Comparison of ENCODE assay signal across 24 cellular contexts in the genomic region with DNA sequence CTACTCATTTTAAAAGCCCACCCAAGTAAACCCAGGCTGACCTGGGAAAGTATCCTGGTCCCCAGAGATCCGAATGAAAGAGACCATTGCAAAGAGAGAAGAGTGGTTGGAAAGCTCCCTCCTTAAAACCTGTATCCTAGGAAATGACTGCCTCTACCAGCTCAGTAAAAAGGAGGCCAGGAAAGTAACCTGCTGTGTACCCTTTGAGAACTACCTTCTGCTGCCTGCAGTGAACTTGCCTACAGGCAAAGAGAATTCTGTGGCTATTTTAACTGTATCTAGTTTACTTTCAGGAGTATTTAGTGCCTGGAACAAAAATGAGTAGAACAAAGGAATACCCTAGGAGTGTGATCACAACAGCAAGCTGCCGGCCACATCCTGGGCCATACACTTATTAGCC.
"Had no signal": no experiment of that assay in that cellular context is flagged by ENCODE, and none has a peak within 500 bp of the region (broad histone marks: within the 10 kb centered on the region; RNA-seq: fewer than 3 reads in every experiment).

No MANE protein-coding gene starts in this region.

- H3K27me3 Mint-ChIP-seq: activated naive CD8-positive, alpha-beta T cell treated with anti-CD3 and anti-CD28 coated beads for 36 hours; stimulated activated naive B cell treated with anti-CD40 and anti-IgM and Interleukin-4, amounts not matched to agents 10 μg/mL and 1 μg/mL and 100 μg/mL, for 72 hours; type B pancreatic cell had no signal

- H3K4me3 ChIP-seq: gastroesophageal sphincter, sigmoid colon, testis, vagina had no signal

- H3K9me3 Mint-ChIP-seq: nephron; stimulated activated naive B cell treated with anti-CD40 and anti-IgM and Interleukin-4, amounts not matched to agents 10 μg/mL and 1 μg/mL and 100 μg/mL, for 72 hours; type B pancreatic cell had no signal

- H3K36me3 ChIP-seq: gastroesophageal sphincter, sigmoid colon, vagina had no signal

- DNase-seq: activated CD8-positive, alpha-beta memory T cell treated with anti-CD3 and anti-CD28 coated beads, Interleukin-2, amount 50 U/mL, for 48 hours; activated naive CD4-positive, alpha-beta T cell treated with Interleukin-2 at 50 U/mL for 16 hours; activated naive CD8-positive, alpha-beta T cell treated with anti-CD3 and anti-CD28 coated beads for 36 hours; activated T-cell treated with anti-CD3 and anti-CD28 coated beads, Interleukin-2, amount 50 U/mL, for 4 hours; cerebellar nuclear complex; cortex of kidney; head of caudate nucleus; kidney glomerular epithelial cell; left ventricle myocardium superior; mammary epithelial cell; occipital lobe; sigmoid colon; stimulated activated CD4-positive, alpha-beta T cell treated with anti-CD3 and anti-CD28 coated beads, Interleukin-2, amount 100 ng/mL, for 48 hours; stimulated activated CD8-positive, alpha-beta memory T cell treated with anti-CD3 and anti-CD28 coated beads, Interleukin-4, amount 100 ng/mL, for 48 hours; stimulated activated naive B cell treated with anti-CD40 and anti-IgM and Interleukin-4, amounts not matched to agents 10 μg/mL and 1 μg/mL and 100 μg/mL, for 72 hours; testis had no signal

- H3K27ac Mint-ChIP-seq: activated naive CD8-positive, alpha-beta T cell treated with anti-CD3 and anti-CD28 coated beads for 36 hours; activated T-helper 2 cell treated with anti-CD3 and anti-CD28 coated beads, Interferon-gamma antibody, Interleukin-2, Interleukin-4, amounts not matched to agents 10 μg/mL and 5 μg/mL and 100 μg/mL, durations not matched to agents 14 hours and 24 hours and 36 hours; nephron; stimulated activated naive B cell treated with anti-CD40 and anti-IgM and Interleukin-4, amounts not matched to agents 10 μg/mL and 1 μg/mL and 100 μg/mL, for 72 hours; type B pancreatic cell had no signal

- H3K27ac ChIP-seq: epithelial cell of prostate, gastroesophageal sphincter, sigmoid colon, testis, vagina, VCaP had no signal

- ATAC-seq: activated T-cell treated with anti-CD3 and anti-CD28 coated beads, Interleukin-2, amount 50 U/mL, for 4 hours; gastroesophageal sphincter; left ventricle myocardium superior; stimulated activated naive B cell treated with anti-CD40 and anti-IgM and Interleukin-4, amounts not matched to agents 10 μg/mL and 1 μg/mL and 100 μg/mL, for 72 hours had no signal

- H3K4me3 Mint-ChIP-seq: activated naive CD8-positive, alpha-beta T cell treated with anti-CD3 and anti-CD28 coated beads for 36 hours; activated T-cell treated with anti-CD3 and anti-CD28 coated beads, Interleukin-2, amount 50 U/mL, for 4 hours; nephron; stimulated activated naive B cell treated with anti-CD40 and anti-IgM and Interleukin-4, amounts not matched to agents 10 μg/mL and 1 μg/mL and 100 μg/mL, for 72 hours; type B pancreatic cell had no signal

- H3K4me1 ChIP-seq: gastroesophageal sphincter, sigmoid colon, testis, vagina had no signal

- H3K4me1 Mint-ChIP-seq: activated naive CD8-positive, alpha-beta T cell treated with anti-CD3 and anti-CD28 coated beads for 36 hours; nephron; stimulated activated naive B cell treated with anti-CD40 and anti-IgM and Interleukin-4, amounts not matched to agents 10 μg/mL and 1 μg/mL and 100 μg/mL, for 72 hours had no signal

- H3K9me3 ChIP-seq: gastroesophageal sphincter, sigmoid colon, testis, vagina had no signal

- H3K27me3 ChIP-seq: gastroesophageal sphincter, sigmoid colon, testis, vagina had no signal

- FAIRE-seq: bronchial epithelial cell had no signal
